Comparison of ENCODE assay signal across 20 cellular contexts in the genomic region with DNA sequence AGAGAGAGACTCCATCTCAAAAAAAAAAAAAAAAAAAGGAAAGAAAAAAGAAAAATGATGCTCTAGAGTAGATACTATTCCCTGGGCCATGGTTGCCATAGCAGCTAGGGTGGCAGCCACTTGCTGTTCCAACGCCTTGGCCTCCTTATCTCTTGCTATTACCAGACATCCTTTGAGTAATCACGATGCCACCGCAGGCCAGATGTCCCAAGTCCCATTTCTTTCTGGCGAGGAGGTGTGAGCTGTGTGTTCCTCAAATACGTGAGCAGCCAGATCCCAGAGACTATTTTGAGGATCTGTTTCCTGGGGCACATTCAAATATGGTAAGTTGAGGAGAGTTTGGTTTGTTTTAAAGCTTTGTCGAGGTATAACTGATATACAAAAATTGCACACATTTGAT. TPM values are rescaled to one million over a fixed set of nuclear protein-coding genes. Genes with fewer than 3 reads are reported as not detected.
DNase-seq lines count a peak whose midpoint lies in the region; ATAC-seq and TF ChIP-seq lines count a peak whose summit lies in the region.
"Had no signal": no experiment of that assay in that cellular context is flagged by ENCODE, and none has a peak within 500 bp of the region (broad histone marks: within the 10 kb centered on the region; RNA-seq: fewer than 3 reads in every experiment).

No MANE protein-coding gene starts in this region.

- H3K9me3 Mint-ChIP-seq in neural progenitor cell, result no peaks in the 10 kb centered on the region
- H3K9me3 Mint-ChIP-seq: CD4-positive, alpha-beta memory T cell had no signal

- H3K27me3 ChIP-seq in heart right ventricle (peaks cover 0 to 9% (median 0%) of the 10 kb centered on the region in 7 donors), neural progenitor cell (no peaks in the 10 kb centered on the region), uterus (no peaks in the 10 kb centered on the region)

- H3K36me3 Mint-ChIP-seq in neural progenitor cell, result no peaks in the 10 kb centered on the region
- H3K36me3 Mint-ChIP-seq: CD4-positive, alpha-beta memory T cell had no signal

- ATAC-seq in Right ventricle myocardium inferior (no peak), heart right ventricle (no peak)

- no peak overlapping the region for H3K27ac ChIP-seq in heart right ventricle
- no peak overlapping the region for H3K27ac ChIP-seq in neural progenitor cell
- H3K27ac ChIP-seq in uterus, result no peak overlapping the region
- H3K27ac ChIP-seq: C4-2B, HL-60 had no signal

- H3K4me2 ChIP-seq in neural progenitor cell, result no peak overlapping the region

- H3K27me3 Mint-ChIP-seq in neural progenitor cell (ENCODE audit: insufficient read depth, low read depth), result peaks cover 7% of the 10 kb centered on the region
- H3K27me3 Mint-ChIP-seq: B cell had no signal

- H3K9ac ChIP-seq in neural progenitor cell, result no peak overlapping the region

- H3K79me2 ChIP-seq in neural progenitor cell (ENCODE audit: low read depth), result no peaks in the 10 kb centered on the region

- no peaks in the 10 kb centered on the region for H3F3A ChIP-seq in neural progenitor cell (ENCODE audit: low read depth)

- TF ChIP-seq CTCF in heart right ventricle (IDR thresholded peaks at IDR 0.05) (no peak), neural progenitor cell (IDR thresholded peaks at IDR 0.05) (no peak), GM10248 (IDR thresholded peaks at IDR 0.05; ENCODE audit: control extremely low read depth, extremely low read depth, low read depth, missing control alignments) (no peak), uterus (IDR thresholded peaks at IDR 0.05) (no peak)

- no peak for TF ChIP-seq POLR2A in uterus (IDR thresholded peaks at IDR 0.05)

- no peaks in the 10 kb centered on the region for H4K20me1 ChIP-seq in neural progenitor cell (ENCODE audit: low read depth)

- H3K36me3 ChIP-seq in heart right ventricle (no peaks in the 10 kb centered on the region), neural progenitor cell (no peaks in the 10 kb centered on the region), uterus (no peaks in the 10 kb centered on the region)

- H2AFZ ChIP-seq in neural progenitor cell (replicated peaks), result no peak overlapping the region

- no peak overlapping the region for H3K4me3 Mint-ChIP-seq in neural progenitor cell
- H3K4me3 Mint-ChIP-seq: B cell; CD4-positive, alpha-beta memory T cell; HFFc6 had no signal

- H3K4me1 Mint-ChIP-seq in neural progenitor cell, result peaks cover 12% of the 10 kb centered on the region
- H3K4me1 Mint-ChIP-seq: B cell; CD4-positive, alpha-beta memory T cell had no signal

- H3K9me3 ChIP-seq in heart right ventricle (no peaks in the 10 kb centered on the region), neural progenitor cell (ENCODE audit: low read depth) (no peaks in the 10 kb centered on the region), uterus (no peaks in the 10 kb centered on the region)

- H3K4me3 ChIP-seq in heart right ventricle, result no peak overlapping the region
- H3K4me3 ChIP-seq in neural progenitor cell, result no peak overlapping the region
- H3K4me3 ChIP-seq in uterus, result no peak overlapping the region

- 38 to 48% methylated on average over 6 of the region's 6 CpGs for WGBS in heart right ventricle, 2 donors

- intact Hi-C loops in Right ventricle myocardium inferior (cut with DNase I), result no loop called here
- intact Hi-C loops in heart right ventricle (cut with DNase I), result no loop called here
- intact Hi-C loops in uterus (cut with DNase I; ENCODE audit: low total_unique reads), result no loop called here

- peak overlapping the region; percentile 89 for H3K27ac Mint-ChIP-seq in neural progenitor cell
- H3K27ac Mint-ChIP-seq: B cell; CD4-positive, alpha-beta memory T cell; HFFc6 had no signal

- CTCF ChIA-PET in GM10248 (lab: Yijun Ruan, JAX), result no interaction called here

- H3K4me1 ChIP-seq in heart right ventricle (no peaks in the 10 kb centered on the region), neural progenitor cell (no peaks in the 10 kb centered on the region), uterus (no peaks in the 10 kb centered on the region)

- POLR2A ChIA-PET in GM10248 (lab: Yijun Ruan, JAX), result no interaction called here

- DNase-seq in Right ventricle myocardium inferior (ENCODE audit: missing footprints) (peak; percentile 17), heart right ventricle (no peak), anterior cingulate cortex (lab: John Stamatoyannopoulos, UW) (peak in 31 of 58 donors; percentile 9 to 79 (median 33)), neural progenitor cell (ENCODE audit: low spot score) (no peak), NCI-H1092 treated with DMSO at 0.1 percent for 48 hours (lab: John Stamatoyannopoulos, UW) (no peak), GM10248 (ENCODE audit: extremely low spot score) (no peak), NCI-H2029 treated with DMSO at 0.1 percent for 48 hours (lab: John Stamatoyannopoulos, UW) (no peak), uterus (no peak)
- DNase-seq: 8988T; ACHN; CD4-positive, alpha-beta memory T cell; DMS153; DMS79 treated with DMSO at 0.1 percent for 48 hours; EL; GDM1; HCEC 1CT; HFFc6 had no signal

RNA-seq across cellular contexts. Expression of a gene that starts 23.4 kb away (rescaled TPM):
- total RNA-seq in Right ventricle myocardium inferior, result 15.3 TPM
- 10 to 100 TPM in 4 of 10 donors, 1 to 10 TPM in 6; 2.5 to 19.4 (median 4.4) TPM for total RNA-seq in heart right ventricle
- polyA plus RNA-seq in heart right ventricle, result 10 to 100 TPM in 1 of 2 donors, 1 to 10 TPM in 1; 9.3 to 12.7 TPM
- total RNA-seq in neural progenitor cell (ENCODE audit: low replicate concordance), result 18.9 and 20.3 TPM in 2 replicates
- 100 to 1,000 TPM in 1 of 4 donors, 10 to 100 TPM in 3; 18.2 to 118 (median 47.8) TPM for total RNA-seq in uterus

Comparison
In these comparisons a context has a peak if more than half of its experiments do, and no peak if none do; other contexts are left out.
1. DNase-seq: peak in Right ventricle myocardium inferior (single experiment) and anterior cingulate cortex (31 of 58); none in heart right ventricle (0 of 2), neural progenitor cell (single experiment), NCI-H1092 treated with DMSO at 0.1 percent for 48 hours (single experiment), GM10248 (single experiment), NCI-H2029 treated with DMSO at 0.1 percent for 48 hours (single experiment) and uterus (0 of 2).